Comparison of ENCODE assay signal across 11 cellular contexts in the genomic region with DNA sequence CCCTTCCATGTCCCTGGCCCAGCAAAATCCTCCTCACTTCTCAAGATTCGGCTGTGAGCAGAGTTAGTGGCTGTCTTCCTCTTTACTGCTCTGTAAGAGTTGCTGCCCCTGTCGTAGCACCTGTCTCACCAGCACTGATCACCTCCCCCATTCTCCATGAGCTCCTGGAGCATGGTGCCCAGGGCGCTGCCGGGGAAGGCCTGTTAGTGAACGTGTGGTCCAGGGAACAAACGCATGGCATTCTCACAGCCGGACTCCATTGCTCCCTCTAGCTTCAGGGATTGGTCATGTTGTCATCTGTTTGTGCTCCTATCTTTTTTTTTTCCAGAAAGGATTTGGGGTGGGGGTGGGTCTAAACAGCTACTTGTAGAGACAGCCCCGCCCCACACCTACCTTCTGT.
DNase-seq lines count a peak whose midpoint lies in the region; ATAC-seq and TF ChIP-seq lines count a peak whose summit lies in the region.
"Had no signal": no experiment of that assay in that cellular context is flagged by ENCODE, and none has a peak within 500 bp of the region (broad histone marks: within the 10 kb centered on the region; RNA-seq: fewer than 3 reads in every experiment).

No MANE protein-coding gene starts in this region.

- H3K27me3 Mint-ChIP-seq in activated CD4-positive, alpha-beta T cell treated with anti-CD3 and anti-CD28 coated beads for 36 hours, result no peaks in the 10 kb centered on the region

- H3K36me3 ChIP-seq in colonic mucosa, result no peaks in the 10 kb centered on the region

- no peaks in the 10 kb centered on the region for H3K9me3 Mint-ChIP-seq in activated CD4-positive, alpha-beta T cell treated with anti-CD3 and anti-CD28 coated beads for 36 hours (ENCODE audit: low read depth)
- no peaks in the 10 kb centered on the region for H3K9me3 Mint-ChIP-seq in stimulated activated effector memory CD8-positive, alpha-beta T cell treated with anti-CD3 and anti-CD28 coated beads, Interleukin-12 subunit alpha, Interleukin-12 subunit beta, amount 100 ng/mL, for 72 hours
- H3K9me3 Mint-ChIP-seq: activated T-helper 2 cell treated with anti-CD3 and anti-CD28 coated beads, Interferon-gamma antibody, Interleukin-2, Interleukin-4, amounts not matched to agents 10 μg/mL and 5 μg/mL and 100 μg/mL, durations not matched to agents 14 hours and 24 hours and 36 hours; nephron had no signal

- no peak overlapping the region for H3K4me3 ChIP-seq in fibroblast of pulmonary artery (replicated peaks; ENCODE audit: low read depth, low read length)
- no peak overlapping the region for H3K4me3 ChIP-seq in colonic mucosa

- no peak for ATAC-seq in activated CD4-positive, alpha-beta T cell treated with anti-CD3 and anti-CD28 coated beads for 36 hours
- no peak for ATAC-seq in stimulated activated effector memory CD8-positive, alpha-beta T cell treated with anti-CD3 and anti-CD28 coated beads, Interleukin-12 subunit alpha, Interleukin-12 subunit beta, amount 100 ng/mL, for 72 hours
- no peak for ATAC-seq in GM19452 (IDR thresholded peaks at IDR 0.05; ENCODE audit: unreplicated experiment)

- CTCF ChIA-PET in activated CD4-positive, alpha-beta T cell treated with anti-CD3 and anti-CD28 coated beads for 36 hours (lab: Charles Lee), result no interaction called here

- no peaks in the 10 kb centered on the region for H3K27me3 ChIP-seq in colonic mucosa

- peak overlapping the region; percentile 6 for H3K27ac Mint-ChIP-seq in activated CD4-positive, alpha-beta T cell treated with anti-CD3 and anti-CD28 coated beads for 36 hours
- peak overlapping the region; percentile 62 for H3K27ac Mint-ChIP-seq in stimulated activated effector memory CD8-positive, alpha-beta T cell treated with anti-CD3 and anti-CD28 coated beads, Interleukin-12 subunit alpha, Interleukin-12 subunit beta, amount 100 ng/mL, for 72 hours
- H3K27ac Mint-ChIP-seq: activated T-helper 2 cell treated with anti-CD3 and anti-CD28 coated beads, Interferon-gamma antibody, Interleukin-2, Interleukin-4, amounts not matched to agents 10 μg/mL and 5 μg/mL and 100 μg/mL, durations not matched to agents 14 hours and 24 hours and 36 hours had no signal

- POLR2A ChIA-PET in activated CD4-positive, alpha-beta T cell treated with anti-CD3 and anti-CD28 coated beads for 36 hours (lab: Charles Lee), result no interaction called here

- intact Hi-C loops in activated CD4-positive, alpha-beta T cell treated with anti-CD3 and anti-CD28 coated beads for 36 hours (cut with DNase I, micrococcal nuclease), result no loop called here
- intact Hi-C loops in colonic mucosa (cut with DNase I), result no loop called here

- peaks cover 14% of the 10 kb centered on the region for H3K4me1 ChIP-seq in colonic mucosa

- DNase-seq in activated CD4-positive, alpha-beta T cell treated with anti-CD3 and anti-CD28 coated beads for 36 hours, result no peak
- DNase-seq in activated CD4-positive, alpha-beta T cell treated with anti-CD3 and anti-CD28 coated beads for 4 hours, result no peak
- DNase-seq in SHP77 treated with DMSO at 0.1 percent for 48 hours (lab: John Stamatoyannopoulos, UW), result peak; percentile 10
- no peak for DNase-seq in fibroblast of pulmonary artery (ENCODE audit: low read depth)
- no peak for DNase-seq in stimulated activated effector memory CD8-positive, alpha-beta T cell treated with anti-CD3 and anti-CD28 coated beads, Interleukin-12 subunit alpha, Interleukin-12 subunit beta, amount 100 ng/mL, for 72 hours (ENCODE audit: low spot score in 2 of 2)
- DNase-seq in colonic mucosa, result no peak
- DNase-seq in amygdala (lab: John Stamatoyannopoulos, UW), result no peak
- DNase-seq: NCI-H1048 had no signal

- TF ChIP-seq CTCF in fibroblast of pulmonary artery (IDR thresholded peaks at IDR 0.05; ENCODE audit: low read length, missing control alignments), result peak; percentile 32
- TF ChIP-seq CTCF in colonic mucosa (IDR thresholded peaks at IDR 0.05), result no peak

- H3K27ac ChIP-seq in colonic mucosa, result no peak overlapping the region

- no peak overlapping the region for H3K4me3 Mint-ChIP-seq in activated CD4-positive, alpha-beta T cell treated with anti-CD3 and anti-CD28 coated beads for 36 hours
- no peak overlapping the region for H3K4me3 Mint-ChIP-seq in stimulated activated effector memory CD8-positive, alpha-beta T cell treated with anti-CD3 and anti-CD28 coated beads, Interleukin-12 subunit alpha, Interleukin-12 subunit beta, amount 100 ng/mL, for 72 hours
- H3K4me3 Mint-ChIP-seq: nephron had no signal

- H3K9me3 ChIP-seq in colonic mucosa, result no peaks in the 10 kb centered on the region

- H3K9ac ChIP-seq in colonic mucosa (ENCODE audit: low read depth in 2 of 2, low read length in 2 of 2), result no peak overlapping the region

- peaks cover 4% of the 10 kb centered on the region for H3K4me1 Mint-ChIP-seq in activated CD4-positive, alpha-beta T cell treated with anti-CD3 and anti-CD28 coated beads for 36 hours
- peaks cover 58% of the 10 kb centered on the region for H3K4me1 Mint-ChIP-seq in stimulated activated effector memory CD8-positive, alpha-beta T cell treated with anti-CD3 and anti-CD28 coated beads, Interleukin-12 subunit alpha, Interleukin-12 subunit beta, amount 100 ng/mL, for 72 hours

- peaks cover 2% of the 10 kb centered on the region for H3K36me3 Mint-ChIP-seq in activated CD4-positive, alpha-beta T cell treated with anti-CD3 and anti-CD28 coated beads for 36 hours (ENCODE audit: low read depth)
- peaks cover 19% of the 10 kb centered on the region for H3K36me3 Mint-ChIP-seq in stimulated activated effector memory CD8-positive, alpha-beta T cell treated with anti-CD3 and anti-CD28 coated beads, Interleukin-12 subunit alpha, Interleukin-12 subunit beta, amount 100 ng/mL, for 72 hours
